8 cellular contexts compared by ENCODE assay signal in genomic region chr18:44130365-44130942, GRCh38.
A peak's percentile ranks its signal among the peaks of the same experiment; 100 is the strongest.
DNase-seq lines count a peak whose midpoint lies in the region; ATAC-seq and TF ChIP-seq lines count a peak whose summit lies in the region.

No MANE protein-coding gene starts in this region.

- H3K4me3 ChIP-seq in adipocyte (ENCODE audit: low read length) (no peak overlapping the region), testis (no peak overlapping the region)

- DNase-seq in COLO668 (lab: John Stamatoyannopoulos, UW; ENCODE audit: unreplicated experiment) (peak; percentile 35), NCI-H2029 treated with DMSO at 0.1 percent for 48 hours (lab: John Stamatoyannopoulos, UW) (peak; percentile 45), adipocyte (ENCODE audit: low read depth) (peak; percentile 76), iPS DF 19.7 (ENCODE audit: low read depth, low spot score) (peak; percentile 20), testis (peak; percentile 55), MV-4-11 (lab: John Stamatoyannopoulos, UW) (no peak)

- H3K4me1 ChIP-seq in adipocyte (ENCODE audit: control insufficient read depth, insufficient read depth, low read length) = peaks cover 15% of the 10 kb centered on the region
- H3K4me1 ChIP-seq in testis = no peaks in the 10 kb centered on the region

- H3K27me3 ChIP-seq in adipocyte (replicated peaks; ENCODE audit: control insufficient read depth, insufficient read depth, low read length) (no peaks in the 10 kb centered on the region), testis (no peaks in the 10 kb centered on the region)

- intact Hi-C loops in testis (cut with DNase I; ENCODE audit: low total_unique reads) = no loop called here

- H3K36me3 ChIP-seq in adipocyte (ENCODE audit: control insufficient read depth, insufficient read depth, low read length, severe bottlenecking) = no peaks in the 10 kb centered on the region
- H3K36me3 ChIP-seq in testis (ENCODE audit: low read depth, missing control alignments) = no peaks in the 10 kb centered on the region

- H3K9ac ChIP-seq in adipocyte (ENCODE audit: low read length) = peak overlapping the region; percentile 0

- TF ChIP-seq CTCF in testis (IDR thresholded peaks at IDR 0.05) = peak; percentile 40 to 65 (median 54)

- 70 to 77% methylated on average over 5 of the region's 5 CpGs for WGBS in testis, 2 donors

- peak; percentile 55 for ATAC-seq in GM19397 (IDR thresholded peaks at IDR 0.05; ENCODE audit: unreplicated experiment)
- no peak for ATAC-seq in HG02981 (IDR thresholded peaks at IDR 0.05; ENCODE audit: unreplicated experiment)

- H3K9me3 ChIP-seq in adipocyte (ENCODE audit: control insufficient read depth, low read length) (no peaks in the 10 kb centered on the region), testis (no peaks in the 10 kb centered on the region)

- TF ChIP-seq POLR2A in testis (IDR thresholded peaks at IDR 0.05) = no peak

- no peak overlapping the region for H3K27ac ChIP-seq in testis
